14 cellular contexts compared by ENCODE assay signal in genomic region chr7:155746188-155746587, GRCh38.
DNase-seq lines count a peak whose midpoint lies in the region; ATAC-seq and TF ChIP-seq lines count a peak whose summit lies in the region.
"Had no signal": no experiment of that assay in that cellular context is flagged by ENCODE, and none has a peak within 500 bp of the region (broad histone marks: within the 10 kb centered on the region; RNA-seq: fewer than 3 reads in every experiment).

No MANE protein-coding gene starts in this region.

- H3K36me3 ChIP-seq in body of pancreas (replicated peaks in 1 of 2; ENCODE audit: insufficient read depth in 1 of 2, low read depth in 2 of 2), result peaks cover 14 to 26% of the 10 kb centered on the region in 2 donors
- peaks cover 0 to 58% (median 0%) of the 10 kb centered on the region in 3 donors for H3K36me3 ChIP-seq in Peyer's patch

- intact Hi-C loops in body of pancreas (cut with DNase I), result no loop called here

- H3K9me3 ChIP-seq in body of pancreas (no peaks in the 10 kb centered on the region), Peyer's patch (no peaks in the 10 kb centered on the region)
- H3K9me3 ChIP-seq: adrenal gland had no signal

- DNase-seq in Jurkat, Clone E6-1 (ENCODE audit: low read depth, low spot score), result no peak
- DNase-seq in NCI-H226, result no peak
- no peak for DNase-seq in body of pancreas
- DNase-seq in Peyer's patch, result no peak
- DNase-seq in GM19240 (ENCODE audit: insufficient read length, low spot score), result no peak
- DNase-seq: adrenal gland; KBM-7; left colon; NCI-H2107; RPMI8226; stimulated activated naive CD4-positive, alpha-beta T cell treated with Interleukin-2 at 50 U/mL for 16 hours had no signal

- WGBS in body of pancreas, 2 donors, result 83 to 87% methylated on average over 2 of the region's 2 CpGs

- H3K27me3 ChIP-seq in body of pancreas, result no peaks in the 10 kb centered on the region
- no peaks in the 10 kb centered on the region for H3K27me3 ChIP-seq in Peyer's patch
- H3K27me3 ChIP-seq: adrenal gland had no signal

- ATAC-seq in GM18502 (IDR thresholded peaks at IDR 0.05; ENCODE audit: poor library complexity, unreplicated experiment) (peak; percentile 63), GM19324 (IDR thresholded peaks at IDR 0.05; ENCODE audit: low FRiP score, unreplicated experiment) (peak; percentile 52), HG02763 (IDR thresholded peaks at IDR 0.05; ENCODE audit: unreplicated experiment) (peak; percentile 72), body of pancreas (no peak)
- ATAC-seq: left colon had no signal

- no peak overlapping the region for H3K27ac ChIP-seq in body of pancreas
- no peak overlapping the region for H3K27ac ChIP-seq in Peyer's patch

- H3K4me1 ChIP-seq in body of pancreas (peaks cover 9% of the 10 kb centered on the region), Peyer's patch (no peaks in the 10 kb centered on the region)

- peak overlapping the region; percentile 46 for H3K4me3 ChIP-seq in Jurkat, Clone E6-1 (ENCODE audit: low read length)
- H3K4me3 ChIP-seq in body of pancreas, result no peak overlapping the region
- H3K4me3 ChIP-seq in Peyer's patch, result no peak overlapping the region
- H3K4me3 ChIP-seq: adrenal gland had no signal

- TF ChIP-seq CTCF in body of pancreas (IDR thresholded peaks at IDR 0.05), result no peak
- TF ChIP-seq CTCF in Peyer's patch (IDR thresholded peaks at IDR 0.05), result no peak

- TF ChIP-seq POLR2A in body of pancreas (IDR thresholded peaks at IDR 0.05) (no peak), Peyer's patch (IDR thresholded peaks at IDR 0.05) (no peak)
